In genomic region chr10:16586358-16587138, GRCh38 we compare ENCODE assay signal across 14 cellular contexts.
DNase-seq lines count a peak whose midpoint lies in the region; ATAC-seq and TF ChIP-seq lines count a peak whose summit lies in the region.
"Had no signal": no experiment of that assay in that cellular context is flagged by ENCODE, and none has a peak within 500 bp of the region (broad histone marks: within the 10 kb centered on the region; RNA-seq: fewer than 3 reads in every experiment).

No MANE protein-coding gene starts in this region.

- POLR2A ChIA-PET in activated CD4-positive, alpha-beta memory T cell treated with anti-CD3 and anti-CD28 coated beads for 36 hours (lab: Charles Lee), result no interaction called here
- POLR2A ChIA-PET in activated CD4-positive, alpha-beta memory T cell treated with anti-CD3 and anti-CD28 coated beads, Interleukin-2, amount 10 ng/mL, durations not matched to agents 7 days and 5 days (lab: Charles Lee), result no interaction called here
- POLR2A ChIA-PET in activated CD4-positive, alpha-beta T cell treated with anti-CD3 and anti-CD28 coated beads, Interleukin-2, amount 10 ng/mL, durations not matched to agents 7 days and 5 days (lab: Charles Lee), result no interaction called here

- no peaks in the 10 kb centered on the region for H3K9me3 Mint-ChIP-seq in activated CD4-positive, alpha-beta memory T cell treated with anti-CD3 and anti-CD28 coated beads for 36 hours
- H3K9me3 Mint-ChIP-seq in activated CD4-positive, alpha-beta memory T cell treated with anti-CD3 and anti-CD28 coated beads, Interleukin-2, amount 10 ng/mL, durations not matched to agents 7 days and 5 days, result no peaks in the 10 kb centered on the region
- H3K9me3 Mint-ChIP-seq in activated CD4-positive, alpha-beta T cell treated with anti-CD3 and anti-CD28 coated beads, Interleukin-2, amount 10 ng/mL, durations not matched to agents 7 days and 5 days, result no peaks in the 10 kb centered on the region
- H3K9me3 Mint-ChIP-seq in osteocyte (ENCODE audit: unreplicated experiment), result no peaks in the 10 kb centered on the region
- H3K9me3 Mint-ChIP-seq: HFFc6 had no signal

- no peak overlapping the region for H3K4me3 Mint-ChIP-seq in activated CD4-positive, alpha-beta memory T cell treated with anti-CD3 and anti-CD28 coated beads for 36 hours
- H3K4me3 Mint-ChIP-seq in activated CD4-positive, alpha-beta memory T cell treated with anti-CD3 and anti-CD28 coated beads, Interleukin-2, amount 10 ng/mL, durations not matched to agents 7 days and 5 days, result no peak overlapping the region
- no peak overlapping the region for H3K4me3 Mint-ChIP-seq in activated CD4-positive, alpha-beta T cell treated with anti-CD3 and anti-CD28 coated beads, Interleukin-2, amount 10 ng/mL, durations not matched to agents 7 days and 5 days
- no peak overlapping the region for H3K4me3 Mint-ChIP-seq in osteocyte (ENCODE audit: unreplicated experiment)
- H3K4me3 Mint-ChIP-seq: HFFc6 had no signal

- H3K27ac Mint-ChIP-seq in activated CD4-positive, alpha-beta memory T cell treated with anti-CD3 and anti-CD28 coated beads for 36 hours, result no peak overlapping the region
- H3K27ac Mint-ChIP-seq in activated CD4-positive, alpha-beta memory T cell treated with anti-CD3 and anti-CD28 coated beads, Interleukin-2, amount 10 ng/mL, durations not matched to agents 7 days and 5 days, result no peak overlapping the region
- no peak overlapping the region for H3K27ac Mint-ChIP-seq in activated CD4-positive, alpha-beta T cell treated with anti-CD3 and anti-CD28 coated beads, Interleukin-2, amount 10 ng/mL, durations not matched to agents 7 days and 5 days
- no peak overlapping the region for H3K27ac Mint-ChIP-seq in osteocyte (ENCODE audit: unreplicated experiment)
- H3K27ac Mint-ChIP-seq: HFFc6 had no signal

- TF ChIP-seq CTCF in osteocyte (IDR thresholded peaks at IDR 0.05), result no peak

- peak; percentile 88 for ATAC-seq in GM21529 (IDR thresholded peaks at IDR 0.05; ENCODE audit: unreplicated experiment)
- ATAC-seq in HG03097 (IDR thresholded peaks at IDR 0.05; ENCODE audit: low FRiP score, unreplicated experiment), result peak; percentile 84
- ATAC-seq: mucosa of descending colon, sciatic nerve had no signal

- H3K27me3 Mint-ChIP-seq in activated CD4-positive, alpha-beta memory T cell treated with anti-CD3 and anti-CD28 coated beads for 36 hours, result peaks cover 5% of the 10 kb centered on the region
- peaks cover 3% of the 10 kb centered on the region for H3K27me3 Mint-ChIP-seq in activated CD4-positive, alpha-beta memory T cell treated with anti-CD3 and anti-CD28 coated beads, Interleukin-2, amount 10 ng/mL, durations not matched to agents 7 days and 5 days
- H3K27me3 Mint-ChIP-seq in activated CD4-positive, alpha-beta T cell treated with anti-CD3 and anti-CD28 coated beads, Interleukin-2, amount 10 ng/mL, durations not matched to agents 7 days and 5 days, result no peaks in the 10 kb centered on the region
- peaks cover 1% of the 10 kb centered on the region for H3K27me3 Mint-ChIP-seq in osteocyte (ENCODE audit: unreplicated experiment)

- CTCF ChIA-PET in activated CD4-positive, alpha-beta memory T cell treated with anti-CD3 and anti-CD28 coated beads for 36 hours (lab: Charles Lee), result no interaction called here
- CTCF ChIA-PET in activated CD4-positive, alpha-beta memory T cell treated with anti-CD3 and anti-CD28 coated beads, Interleukin-2, amount 10 ng/mL, durations not matched to agents 7 days and 5 days (lab: Charles Lee), result no interaction called here
- CTCF ChIA-PET in activated CD4-positive, alpha-beta T cell treated with anti-CD3 and anti-CD28 coated beads, Interleukin-2, amount 10 ng/mL, durations not matched to agents 7 days and 5 days (lab: Charles Lee), result interaction anchor here (1.8 kb wide), 1 partner anchor 12 kb away, joined by 4 read pairs; no protein-coding TSS in a partner anchor

- H3K4me1 Mint-ChIP-seq in activated CD4-positive, alpha-beta memory T cell treated with anti-CD3 and anti-CD28 coated beads for 36 hours (ENCODE audit: low read depth), result no peaks in the 10 kb centered on the region
- peaks cover 3% of the 10 kb centered on the region for H3K4me1 Mint-ChIP-seq in activated CD4-positive, alpha-beta memory T cell treated with anti-CD3 and anti-CD28 coated beads, Interleukin-2, amount 10 ng/mL, durations not matched to agents 7 days and 5 days
- no peaks in the 10 kb centered on the region for H3K4me1 Mint-ChIP-seq in activated CD4-positive, alpha-beta T cell treated with anti-CD3 and anti-CD28 coated beads, Interleukin-2, amount 10 ng/mL, durations not matched to agents 7 days and 5 days
- H3K4me1 Mint-ChIP-seq in osteocyte (ENCODE audit: unreplicated experiment), result no peaks in the 10 kb centered on the region

- intact Hi-C loops in activated CD4-positive, alpha-beta memory T cell treated with anti-CD3 and anti-CD28 coated beads for 36 hours (cut with micrococcal nuclease), result no loop called here

- peak; percentile 10 for DNase-seq in activated CD4-positive, alpha-beta memory T cell treated with anti-CD3 and anti-CD28 coated beads for 36 hours
- DNase-seq in activated CD4-positive, alpha-beta memory T cell treated with anti-CD3 and anti-CD28 coated beads, Interleukin-2, amount 10 ng/mL, durations not matched to agents 7 days and 5 days, result no peak
- DNase-seq in stimulated activated CD8-positive, alpha-beta memory T cell treated with anti-CD3 and anti-CD28 coated beads, Interleukin-4, amount 100 ng/mL, for 48 hours, result peak; percentile 28
- no peak for DNase-seq in activated CD4-positive, alpha-beta T cell treated with anti-CD3 and anti-CD28 coated beads, Interleukin-2, amount 10 ng/mL, durations not matched to agents 7 days and 5 days
- DNase-seq in osteocyte (ENCODE audit: extremely low spot score, unreplicated experiment) (no peak), DMS153 treated with DMSO at 0.1 percent for 48 hours (lab: John Stamatoyannopoulos, UW; ENCODE audit: unreplicated experiment) (no peak)
- DNase-seq: DND-41, HFFc6, hypothalamus, mucosa of descending colon, NCI-H774 had no signal

- peaks cover 6% of the 10 kb centered on the region for H3K36me3 Mint-ChIP-seq in activated CD4-positive, alpha-beta memory T cell treated with anti-CD3 and anti-CD28 coated beads for 36 hours
- peaks cover 4% of the 10 kb centered on the region for H3K36me3 Mint-ChIP-seq in activated CD4-positive, alpha-beta memory T cell treated with anti-CD3 and anti-CD28 coated beads, Interleukin-2, amount 10 ng/mL, durations not matched to agents 7 days and 5 days (ENCODE audit: low read depth)
- peaks cover 4% of the 10 kb centered on the region for H3K36me3 Mint-ChIP-seq in activated CD4-positive, alpha-beta T cell treated with anti-CD3 and anti-CD28 coated beads, Interleukin-2, amount 10 ng/mL, durations not matched to agents 7 days and 5 days (ENCODE audit: low read depth)
- peaks cover 2% of the 10 kb centered on the region for H3K36me3 Mint-ChIP-seq in osteocyte (ENCODE audit: unreplicated experiment)

Comparison
In these comparisons a context has a peak if more than half of its experiments do, and no peak if none do; other contexts are left out.
1. DNase-seq: peak in activated CD4-positive, alpha-beta memory T cell treated with anti-CD3 and anti-CD28 coated beads for 36 hours (single experiment) and stimulated activated CD8-positive, alpha-beta memory T cell treated with anti-CD3 and anti-CD28 coated beads, Interleukin-4, amount 100 ng/mL, for 48 hours (single experiment); none in activated CD4-positive, alpha-beta memory T cell treated with anti-CD3 and anti-CD28 coated beads, Interleukin-2, amount 10 ng/mL, durations not matched to agents 7 days and 5 days (single experiment), activated CD4-positive, alpha-beta T cell treated with anti-CD3 and anti-CD28 coated beads, Interleukin-2, amount 10 ng/mL, durations not matched to agents 7 days and 5 days (single experiment), osteocyte (single experiment) and DMS153 treated with DMSO at 0.1 percent for 48 hours (single experiment).